Comparison of ENCODE assay signal across 10 cellular contexts in genomic region chr3:152307829-152308474, GRCh38. TPM values are rescaled to one million over a fixed set of nuclear protein-coding genes. Genes with fewer than 3 reads are reported as not detected.
A peak's percentile ranks its signal among the peaks of the same experiment; 100 is the strongest.
DNase-seq lines count a peak whose midpoint lies in the region; ATAC-seq and TF ChIP-seq lines count a peak whose summit lies in the region.
"Had no signal": no experiment of that assay in that cellular context is flagged by ENCODE, and none has a peak within 500 bp of the region (broad histone marks: within the 10 kb centered on the region; RNA-seq: fewer than 3 reads in every experiment).

No MANE protein-coding gene starts in this region.

- H3K4me1 ChIP-seq in mammary epithelial cell (ENCODE audit: insufficient read depth, low read length) (peaks cover 32% of the 10 kb centered on the region), breast epithelium (peaks cover 0 to 17% of the 10 kb centered on the region in 2 donors), mucosa of descending colon (ENCODE audit: low read depth) (peaks cover 56% of the 10 kb centered on the region), uterus (peaks cover 3 to 18% of the 10 kb centered on the region in 2 donors)
- H3K4me1 ChIP-seq: BLaER1 had no signal

- H3K9ac ChIP-seq in mammary epithelial cell (ENCODE audit: insufficient read depth, low read length) = no peak overlapping the region
- H3K9ac ChIP-seq: BLaER1 had no signal

- no peaks in the 10 kb centered on the region for H3K36me3 ChIP-seq in mammary epithelial cell (ENCODE audit: insufficient read depth, low read length)
- no peaks in the 10 kb centered on the region for H3K36me3 ChIP-seq in breast epithelium
- no peaks in the 10 kb centered on the region for H3K36me3 ChIP-seq in mucosa of descending colon (ENCODE audit: low read depth)
- no peaks in the 10 kb centered on the region for H3K36me3 ChIP-seq in uterus

- ATAC-seq in mucosa of descending colon = peak; percentile 86

- no peaks in the 10 kb centered on the region for H3K9me3 Mint-ChIP-seq in MCF 10A (ENCODE audit: unreplicated experiment)

- POLR2A ChIA-PET in MCF 10A (lab: Yijun Ruan, JAX) = interaction anchor here (1.4 to 4.9 kb wide), 3 partner anchors 10 to 38 kb away, joined by 6 to 45 read pairs (median 27); partner anchors contain the start of gene MBNL1

- WGBS in mammary epithelial cell (ENCODE audit: low coverage, missing lambda C conversion rate) = 94% methylated on average over 1 of the region's 1 CpG

- CTCF ChIA-PET in MCF 10A (lab: Yijun Ruan, JAX) (interaction anchor here (0.9 to 1.4 kb wide), 3 partner anchors 9 to 136 kb away, joined by 3 to 4 read pairs (median 3); no protein-coding TSS in a partner anchor), mammary epithelial cell (lab: Charles Lee; ENCODE audit: low non-redundant PET) (interaction anchor here (0.6 kb wide), 1 partner anchor 25 kb away, joined by 3 read pairs; no protein-coding TSS in a partner anchor)

- no peak for TF ChIP-seq CTCF in MCF 10A (IDR thresholded peaks at IDR 0.05; ENCODE audit: unreplicated experiment)
- no peak for TF ChIP-seq CTCF in mammary epithelial cell (conservative IDR thresholded peaks at IDR 0.05 in 1 of 2, IDR thresholded peaks at IDR 0.05 in 1 of 2; ENCODE audit: extremely low read depth in 1 of 2, insufficient read depth in 1 of 2, low read depth in 1 of 2, low read length in 2 of 2)
- TF ChIP-seq CTCF in breast epithelium (IDR thresholded peaks at IDR 0.05) = no peak
- no peak for TF ChIP-seq CTCF in mucosa of descending colon (IDR thresholded peaks at IDR 0.05)
- TF ChIP-seq CTCF in uterus (IDR thresholded peaks at IDR 0.05) = no peak

- H3K79me2 ChIP-seq in mammary epithelial cell (ENCODE audit: insufficient read depth, low read length) = peaks cover 87% of the 10 kb centered on the region

- H3K4me3 Mint-ChIP-seq in MCF 10A (ENCODE audit: unreplicated experiment) = no peak overlapping the region

- no TSS peak for BruUV-seq in MCF 10A (replicated peaks; lab: Mats Ljungman, UMichigan)
- no TSS peak for BruUV-seq in mammary epithelial cell (replicated peaks; lab: Mats Ljungman, UMichigan)

- peaks cover 19% of the 10 kb centered on the region for H3K4me1 Mint-ChIP-seq in MCF 10A (ENCODE audit: insufficient read depth, unreplicated experiment)

- no peak overlapping the region for H3K4me3 ChIP-seq in mammary epithelial cell (replicated peaks in 1 of 3; ENCODE audit: insufficient read depth in 1 of 3, low read depth in 2 of 3, low read length in 3 of 3)
- H3K4me3 ChIP-seq in breast epithelium = no peak overlapping the region
- no peak overlapping the region for H3K4me3 ChIP-seq in mucosa of descending colon
- H3K4me3 ChIP-seq in uterus = no peak overlapping the region
- H3K4me3 ChIP-seq: BLaER1 had no signal

- no peak for DNase-seq in MCF 10A (ENCODE audit: unreplicated experiment)
- DNase-seq in mammary epithelial cell = no peak
- DNase-seq in breast epithelium (ENCODE audit: low spot score in 2 of 2) = no peak
- no peak for DNase-seq in mucosa of descending colon
- no peak for DNase-seq in uterus
- no peak for DNase-seq in NCI-H1417 treated with DMSO at 0.1 percent for 48 hours (lab: John Stamatoyannopoulos, UW)
- no peak for DNase-seq in cortex of kidney (lab: John Stamatoyannopoulos, UW)
- no peak for DNase-seq in NCI-H187 (lab: John Stamatoyannopoulos, UW)
- DNase-seq: amniotic stem cell had no signal

- intact Hi-C loops in MCF 10A (cut with micrococcal nuclease) = no loop called here
- intact Hi-C loops in mammary epithelial cell (cut with micrococcal nuclease) = no loop called here
- intact Hi-C loops in breast epithelium (cut with DNase I; ENCODE audit: low total_unique reads) = no loop called here
- intact Hi-C loops in mucosa of descending colon (cut with DNase I, micrococcal nuclease) = no loop called here
- intact Hi-C loops in uterus (cut with DNase I; ENCODE audit: low total_unique reads) = no loop called here

- no peaks in the 10 kb centered on the region for H3K27me3 Mint-ChIP-seq in MCF 10A (ENCODE audit: insufficient read depth, unreplicated experiment)

- peaks cover 7% of the 10 kb centered on the region for H3K36me3 Mint-ChIP-seq in MCF 10A (ENCODE audit: insufficient read depth, unreplicated experiment)

- H3K9me3 ChIP-seq in mammary epithelial cell (replicated peaks; ENCODE audit: insufficient read depth, low read length) = no peaks in the 10 kb centered on the region
- no peaks in the 10 kb centered on the region for H3K9me3 ChIP-seq in breast epithelium
- H3K9me3 ChIP-seq in mucosa of descending colon = no peaks in the 10 kb centered on the region
- no peaks in the 10 kb centered on the region for H3K9me3 ChIP-seq in uterus

- peak overlapping the region; percentile 31 for H3K27ac Mint-ChIP-seq in MCF 10A (ENCODE audit: low read depth, unreplicated experiment)

- no peaks in the 10 kb centered on the region for H4K20me1 ChIP-seq in mammary epithelial cell (ENCODE audit: insufficient read depth, low read length)

- H2AFZ ChIP-seq in mammary epithelial cell (ENCODE audit: low read depth, low read length) = no peak overlapping the region

- in situ Hi-C loops in mammary epithelial cell (cut with MboI; ENCODE audit: low sequenced_read_pairs in 2 of 2) = no loop called here

- H3K4me2 ChIP-seq in mammary epithelial cell (ENCODE audit: insufficient read depth, low read depth, low read length) = no peak overlapping the region
- H3K4me2 ChIP-seq: BLaER1 had no signal

- H3K27me3 ChIP-seq in mammary epithelial cell (ENCODE audit: insufficient read depth, low read length) = no peaks in the 10 kb centered on the region
- no peaks in the 10 kb centered on the region for H3K27me3 ChIP-seq in breast epithelium
- H3K27me3 ChIP-seq in uterus = no peaks in the 10 kb centered on the region
- H3K27me3 ChIP-seq: BLaER1 had no signal

- H3K27ac ChIP-seq in mammary epithelial cell (ENCODE audit: insufficient read depth, low read depth, low read length) = no peak overlapping the region
- peak overlapping the region; percentile 64 to 73 for H3K27ac ChIP-seq in breast epithelium
- H3K27ac ChIP-seq in uterus = peak overlapping the region; percentile 83 to 92
- H3K27ac ChIP-seq: BLaER1 had no signal

- no peak for TF ChIP-seq POLR2A in breast epithelium (IDR thresholded peaks at IDR 0.05)
- TF ChIP-seq POLR2A in uterus (IDR thresholded peaks at IDR 0.05) = no peak

- dilution Hi-C loops in mammary epithelial cell (cut with HindIII; ENCODE audit: low sequenced_read_pairs) = no loop called here

RNA-seq across cellular contexts. Expression of gene MBNL1, which starts 39.2 kb away (rescaled TPM):
- total RNA-seq in MCF 10A (2022) (114 and 139 TPM in 2 replicates), mammary epithelial cell (100 to 1,000 TPM; 107 to 188 TPM), breast epithelium (100 to 1,000 TPM; 314 to 702 (median 353) TPM), mucosa of descending colon (100 to 1,000 TPM; 184 to 381 (median 215) TPM), uterus (100 to 1,000 TPM; 219 to 470 (median 243) TPM)
- polyA plus RNA-seq in mammary epithelial cell = 69.5 TPM
- 363 TPM for polyA minus RNA-seq in mammary epithelial cell
